In the genomic region with DNA sequence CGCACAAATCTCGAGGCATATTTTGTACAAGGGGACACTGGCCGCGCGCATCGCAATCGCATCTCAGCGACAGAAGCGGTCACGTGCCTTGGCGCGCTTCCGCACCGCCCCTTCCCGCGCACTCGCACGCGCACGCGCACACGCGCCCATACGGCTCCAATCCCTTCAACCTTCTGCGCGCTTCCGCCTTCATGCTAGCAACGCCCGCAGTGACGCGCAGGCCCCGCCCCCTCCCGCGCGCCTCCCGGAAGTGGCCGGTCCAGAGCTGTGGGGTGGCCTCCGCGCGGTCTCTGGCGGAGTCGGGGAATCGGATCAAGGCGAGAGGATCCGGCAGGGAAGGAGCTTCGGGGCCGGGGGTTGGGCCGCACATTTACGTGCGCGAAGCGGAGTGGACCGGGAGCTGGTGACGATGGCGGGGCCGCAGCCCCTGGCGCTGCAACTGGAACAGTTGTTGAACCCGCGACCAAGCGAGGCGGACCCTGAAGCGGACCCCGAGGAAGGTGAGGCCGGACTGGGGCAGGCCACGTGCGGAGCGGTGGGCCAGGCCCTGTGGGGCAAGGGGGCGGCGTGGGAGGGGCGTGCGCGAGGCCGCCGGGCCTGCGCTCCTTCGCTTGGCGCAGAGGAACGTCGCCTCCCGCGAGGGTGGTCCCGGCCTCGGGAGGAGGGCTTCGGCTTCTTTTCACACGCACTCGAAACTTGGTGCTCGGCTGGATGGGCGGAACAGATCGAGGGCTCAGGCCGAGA, we compare ENCODE assay signal across 1 cellular context.
TF ChIP-seq lines count a peak whose summit lies in the region.

A gene with protein sequence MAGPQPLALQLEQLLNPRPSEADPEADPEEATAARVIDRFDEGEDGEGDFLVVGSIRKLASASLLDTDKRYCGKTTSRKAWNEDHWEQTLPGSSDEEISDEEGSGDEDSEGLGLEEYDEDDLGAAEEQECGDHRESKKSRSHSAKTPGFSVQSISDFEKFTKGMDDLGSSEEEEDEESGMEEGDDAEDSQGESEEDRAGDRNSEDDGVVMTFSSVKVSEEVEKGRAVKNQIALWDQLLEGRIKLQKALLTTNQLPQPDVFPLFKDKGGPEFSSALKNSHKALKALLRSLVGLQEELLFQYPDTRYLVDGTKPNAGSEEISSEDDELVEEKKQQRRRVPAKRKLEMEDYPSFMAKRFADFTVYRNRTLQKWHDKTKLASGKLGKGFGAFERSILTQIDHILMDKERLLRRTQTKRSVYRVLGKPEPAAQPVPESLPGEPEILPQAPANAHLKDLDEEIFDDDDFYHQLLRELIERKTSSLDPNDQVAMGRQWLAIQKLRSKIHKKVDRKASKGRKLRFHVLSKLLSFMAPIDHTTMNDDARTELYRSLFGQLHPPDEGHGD (plus strand): TSS at position 238 of the 744 bp plus-strand sequence. CDS start 172 bp downstream, at position 410.

TF ChIP-seq in HepG2, 621 proteins besides CTCF, POLR2A, EP300 and RAD21 (continued from another document and continues in another):
- peak; percentile 23; the same call in 1 of the 2 replicates for TF ChIP-seq MED13 (CRISPR knock-in tag; IDR thresholded peaks at IDR 0.05)
- TF ChIP-seq DPF2 (CRISPR knock-in tag; IDR thresholded peaks at IDR 0.05; ENCODE audit: borderline replicate concordance, low read depth): no peak
- peak; percentile 24; the same call in 1 of the 2 replicates for TF ChIP-seq ZNF468 (CRISPR knock-in tag; IDR thresholded peaks at IDR 0.05)
- TF ChIP-seq HNRNPL (IDR thresholded peaks at IDR 0.05; ENCODE audit: low read depth, low read length): no peak
- peak; percentile 100 for TF ChIP-seq EED (CRISPR knock-in tag; IDR thresholded peaks at IDR 0.05)
- TF ChIP-seq ISX (CRISPR knock-in tag; conservative IDR thresholded peaks at IDR 0.05): peak; percentile 82; the same call in 1 of the 2 replicates
- peak; percentile 69 for TF ChIP-seq ZNF75D (CRISPR knock-in tag; IDR thresholded peaks at IDR 0.05; ENCODE audit: borderline replicate concordance)
- TF ChIP-seq ZNF567 (CRISPR knock-in tag; IDR thresholded peaks at IDR 0.05; ENCODE audit: borderline replicate concordance): no peak
- TF ChIP-seq, protein P1, sequence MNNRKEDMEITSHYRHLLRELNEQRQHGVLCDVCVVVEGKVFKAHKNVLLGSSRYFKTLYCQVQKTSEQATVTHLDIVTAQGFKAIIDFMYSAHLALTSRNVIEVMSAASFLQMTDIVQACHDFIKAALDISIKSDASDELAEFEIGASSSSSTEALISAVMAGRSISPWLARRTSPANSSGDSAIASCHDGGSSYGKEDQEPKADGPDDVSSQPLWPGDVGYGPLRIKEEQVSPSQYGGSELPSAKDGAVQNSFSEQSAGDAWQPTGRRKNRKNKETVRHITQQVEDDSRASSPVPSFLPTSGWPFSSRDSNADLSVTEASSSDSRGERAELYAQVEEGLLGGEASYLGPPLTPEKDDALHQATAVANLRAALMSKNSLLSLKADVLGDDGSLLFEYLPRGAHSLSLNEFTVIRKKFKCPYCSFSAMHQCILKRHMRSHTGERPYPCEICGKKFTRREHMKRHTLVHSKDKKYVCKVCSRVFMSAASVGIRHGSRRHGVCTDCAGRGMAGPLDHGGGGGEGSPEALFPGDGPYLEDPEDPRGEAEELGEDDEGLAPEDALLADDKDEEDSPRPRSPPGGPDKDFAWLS (CRISPR knock-in tag; IDR thresholded peaks at IDR 0.05; ENCODE audit: borderline replicate concordance): peak; percentile 83; the same call in 1 of the 2 replicates
- TF ChIP-seq ZNF224 (CRISPR knock-in tag; IDR thresholded peaks at IDR 0.05): peak; percentile 100
- TF ChIP-seq ZNF746 (CRISPR knock-in tag; IDR thresholded peaks at IDR 0.05): peak; percentile 87
- TF ChIP-seq HHEX (CRISPR knock-in tag; IDR thresholded peaks at IDR 0.05): no peak
- peak; percentile 98 for TF ChIP-seq ZNF543 (CRISPR knock-in tag; IDR thresholded peaks at IDR 0.05)
- TF ChIP-seq ZNF569 (CRISPR knock-in tag; IDR thresholded peaks at IDR 0.05; ENCODE audit: borderline replicate concordance): peak; percentile 94; the same call in 1 of the 2 replicates
- peak; percentile 94; the same call in 1 of the 2 replicates for TF ChIP-seq ZBTB8A (CRISPR knock-in tag; IDR thresholded peaks at IDR 0.05; ENCODE audit: borderline replicate concordance, low read depth)
- TF ChIP-seq ZNF713 (CRISPR knock-in tag; IDR thresholded peaks at IDR 0.05): peak; percentile 84; the same call in 1 of the 2 replicates
- TF ChIP-seq ZNF558 (CRISPR knock-in tag; IDR thresholded peaks at IDR 0.05; ENCODE audit: borderline replicate concordance): peak; percentile 100
- TF ChIP-seq ZNF10 (CRISPR knock-in tag; IDR thresholded peaks at IDR 0.05; ENCODE audit: borderline replicate concordance, low read depth): no peak
- TF ChIP-seq ZNF83 (CRISPR knock-in tag; IDR thresholded peaks at IDR 0.05; ENCODE audit: borderline replicate concordance): peak; percentile 97
- TF ChIP-seq, protein P2, sequence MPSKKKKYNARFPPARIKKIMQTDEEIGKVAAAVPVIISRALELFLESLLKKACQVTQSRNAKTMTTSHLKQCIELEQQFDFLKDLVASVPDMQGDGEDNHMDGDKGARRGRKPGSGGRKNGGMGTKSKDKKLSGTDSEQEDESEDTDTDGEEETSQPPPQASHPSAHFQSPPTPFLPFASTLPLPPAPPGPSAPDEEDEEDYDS (CRISPR knock-in tag; IDR thresholded peaks at IDR 0.05): peak; percentile 74
- TF ChIP-seq ZMYM4 (CRISPR knock-in tag; IDR thresholded peaks at IDR 0.05): peak; percentile 96
- TF ChIP-seq MZF1 (CRISPR knock-in tag; IDR thresholded peaks at IDR 0.05; ENCODE audit: borderline replicate concordance): peak; percentile 99
- TF ChIP-seq, protein P3, sequence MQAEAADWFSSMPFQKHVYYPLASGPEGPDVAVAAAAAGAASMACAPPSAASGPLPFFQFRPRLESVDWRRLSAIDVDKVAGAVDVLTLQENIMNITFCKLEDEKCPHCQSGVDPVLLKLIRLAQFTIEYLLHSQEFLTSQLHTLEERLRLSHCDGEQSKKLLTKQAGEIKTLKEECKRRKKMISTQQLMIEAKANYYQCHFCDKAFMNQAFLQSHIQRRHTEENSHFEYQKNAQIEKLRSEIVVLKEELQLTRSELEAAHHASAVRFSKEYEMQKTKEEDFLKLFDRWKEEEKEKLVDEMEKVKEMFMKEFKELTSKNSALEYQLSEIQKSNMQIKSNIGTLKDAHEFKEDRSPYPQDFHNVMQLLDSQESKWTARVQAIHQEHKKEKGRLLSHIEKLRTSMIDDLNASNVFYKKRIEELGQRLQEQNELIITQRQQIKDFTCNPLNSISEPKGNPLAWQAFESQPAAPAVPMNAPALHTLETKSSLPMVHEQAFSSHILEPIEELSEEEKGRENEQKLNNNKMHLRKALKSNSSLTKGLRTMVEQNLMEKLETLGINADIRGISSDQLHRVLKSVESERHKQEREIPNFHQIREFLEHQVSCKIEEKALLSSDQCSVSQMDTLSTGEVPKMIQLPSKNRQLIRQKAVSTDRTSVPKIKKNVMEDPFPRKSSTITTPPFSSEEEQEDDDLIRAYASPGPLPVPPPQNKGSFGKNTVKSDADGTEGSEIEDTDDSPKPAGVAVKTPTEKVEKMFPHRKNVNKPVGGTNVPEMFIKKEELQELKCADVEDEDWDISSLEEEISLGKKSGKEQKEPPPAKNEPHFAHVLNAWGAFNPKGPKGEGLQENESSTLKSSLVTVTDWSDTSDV (CRISPR knock-in tag; IDR thresholded peaks at IDR 0.05): peak; percentile 96
- peak; percentile 67; the same call in 1 of the 2 replicates for TF ChIP-seq MAFG (CRISPR knock-in tag; IDR thresholded peaks at IDR 0.05)
- TF ChIP-seq ZNF766 (CRISPR knock-in tag; IDR thresholded peaks at IDR 0.05; ENCODE audit: borderline replicate concordance): peak; percentile 99
- no peak for TF ChIP-seq FOXA1 (IDR thresholded peaks at IDR 0.05)
- TF ChIP-seq FOXA1 (CRISPR knock-in tag; IDR thresholded peaks at IDR 0.05): no peak
- TF ChIP-seq MLLT10 (CRISPR knock-in tag; IDR thresholded peaks at IDR 0.05): no peak
- peak; percentile 99 for TF ChIP-seq ZNF891 (CRISPR knock-in tag; IDR thresholded peaks at IDR 0.05)
- TF ChIP-seq ZNF512B (CRISPR knock-in tag; IDR thresholded peaks at IDR 0.05; ENCODE audit: borderline replicate concordance): no peak
- peak; percentile 95 for TF ChIP-seq PHF21A (CRISPR knock-in tag; IDR thresholded peaks at IDR 0.05)
- TF ChIP-seq, protein P4, sequence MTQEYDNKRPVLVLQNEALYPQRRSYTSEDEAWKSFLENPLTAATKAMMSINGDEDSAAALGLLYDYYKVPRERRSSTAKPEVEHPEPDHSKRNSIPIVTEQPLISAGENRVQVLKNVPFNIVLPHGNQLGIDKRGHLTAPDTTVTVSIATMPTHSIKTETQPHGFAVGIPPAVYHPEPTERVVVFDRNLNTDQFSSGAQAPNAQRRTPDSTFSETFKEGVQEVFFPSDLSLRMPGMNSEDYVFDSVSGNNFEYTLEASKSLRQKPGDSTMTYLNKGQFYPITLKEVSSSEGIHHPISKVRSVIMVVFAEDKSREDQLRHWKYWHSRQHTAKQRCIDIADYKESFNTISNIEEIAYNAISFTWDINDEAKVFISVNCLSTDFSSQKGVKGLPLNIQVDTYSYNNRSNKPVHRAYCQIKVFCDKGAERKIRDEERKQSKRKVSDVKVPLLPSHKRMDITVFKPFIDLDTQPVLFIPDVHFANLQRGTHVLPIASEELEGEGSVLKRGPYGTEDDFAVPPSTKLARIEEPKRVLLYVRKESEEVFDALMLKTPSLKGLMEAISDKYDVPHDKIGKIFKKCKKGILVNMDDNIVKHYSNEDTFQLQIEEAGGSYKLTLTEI (CRISPR knock-in tag; conservative IDR thresholded peaks at IDR 0.05): no peak
- peak; percentile 99 for TF ChIP-seq ZNF138 (CRISPR knock-in tag; IDR thresholded peaks at IDR 0.05; ENCODE audit: low read depth)
- peak; percentile 99 for TF ChIP-seq ZNF337 (CRISPR knock-in tag; IDR thresholded peaks at IDR 0.05; ENCODE audit: borderline replicate concordance, low read depth)
- TF ChIP-seq, protein P5, sequence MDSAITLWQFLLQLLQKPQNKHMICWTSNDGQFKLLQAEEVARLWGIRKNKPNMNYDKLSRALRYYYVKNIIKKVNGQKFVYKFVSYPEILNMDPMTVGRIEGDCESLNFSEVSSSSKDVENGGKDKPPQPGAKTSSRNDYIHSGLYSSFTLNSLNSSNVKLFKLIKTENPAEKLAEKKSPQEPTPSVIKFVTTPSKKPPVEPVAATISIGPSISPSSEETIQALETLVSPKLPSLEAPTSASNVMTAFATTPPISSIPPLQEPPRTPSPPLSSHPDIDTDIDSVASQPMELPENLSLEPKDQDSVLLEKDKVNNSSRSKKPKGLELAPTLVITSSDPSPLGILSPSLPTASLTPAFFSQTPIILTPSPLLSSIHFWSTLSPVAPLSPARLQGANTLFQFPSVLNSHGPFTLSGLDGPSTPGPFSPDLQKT (CRISPR knock-in tag; IDR thresholded peaks at IDR 0.05; ENCODE audit: borderline replicate concordance): peak; percentile 94; the same call in 1 of the 2 replicates
- TF ChIP-seq, protein P6, sequence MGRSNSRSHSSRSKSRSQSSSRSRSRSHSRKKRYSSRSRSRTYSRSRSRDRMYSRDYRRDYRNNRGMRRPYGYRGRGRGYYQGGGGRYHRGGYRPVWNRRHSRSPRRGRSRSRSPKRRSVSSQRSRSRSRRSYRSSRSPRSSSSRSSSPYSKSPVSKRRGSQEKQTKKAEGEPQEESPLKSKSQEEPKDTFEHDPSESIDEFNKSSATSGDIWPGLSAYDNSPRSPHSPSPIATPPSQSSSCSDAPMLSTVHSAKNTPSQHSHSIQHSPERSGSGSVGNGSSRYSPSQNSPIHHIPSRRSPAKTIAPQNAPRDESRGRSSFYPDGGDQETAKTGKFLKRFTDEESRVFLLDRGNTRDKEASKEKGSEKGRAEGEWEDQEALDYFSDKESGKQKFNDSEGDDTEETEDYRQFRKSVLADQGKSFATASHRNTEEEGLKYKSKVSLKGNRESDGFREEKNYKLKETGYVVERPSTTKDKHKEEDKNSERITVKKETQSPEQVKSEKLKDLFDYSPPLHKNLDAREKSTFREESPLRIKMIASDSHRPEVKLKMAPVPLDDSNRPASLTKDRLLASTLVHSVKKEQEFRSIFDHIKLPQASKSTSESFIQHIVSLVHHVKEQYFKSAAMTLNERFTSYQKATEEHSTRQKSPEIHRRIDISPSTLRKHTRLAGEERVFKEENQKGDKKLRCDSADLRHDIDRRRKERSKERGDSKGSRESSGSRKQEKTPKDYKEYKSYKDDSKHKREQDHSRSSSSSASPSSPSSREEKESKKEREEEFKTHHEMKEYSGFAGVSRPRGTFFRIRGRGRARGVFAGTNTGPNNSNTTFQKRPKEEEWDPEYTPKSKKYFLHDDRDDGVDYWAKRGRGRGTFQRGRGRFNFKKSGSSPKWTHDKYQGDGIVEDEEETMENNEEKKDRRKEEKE (IDR thresholded peaks at IDR 0.05): no peak
- TF ChIP-seq, protein P7, sequence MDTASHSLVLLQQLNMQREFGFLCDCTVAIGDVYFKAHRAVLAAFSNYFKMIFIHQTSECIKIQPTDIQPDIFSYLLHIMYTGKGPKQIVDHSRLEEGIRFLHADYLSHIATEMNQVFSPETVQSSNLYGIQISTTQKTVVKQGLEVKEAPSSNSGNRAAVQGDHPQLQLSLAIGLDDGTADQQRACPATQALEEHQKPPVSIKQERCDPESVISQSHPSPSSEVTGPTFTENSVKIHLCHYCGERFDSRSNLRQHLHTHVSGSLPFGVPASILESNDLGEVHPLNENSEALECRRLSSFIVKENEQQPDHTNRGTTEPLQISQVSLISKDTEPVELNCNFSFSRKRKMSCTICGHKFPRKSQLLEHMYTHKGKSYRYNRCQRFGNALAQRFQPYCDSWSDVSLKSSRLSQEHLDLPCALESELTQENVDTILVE (CRISPR knock-in tag; IDR thresholded peaks at IDR 0.05): peak; percentile 88
- TF ChIP-seq, protein P8, sequence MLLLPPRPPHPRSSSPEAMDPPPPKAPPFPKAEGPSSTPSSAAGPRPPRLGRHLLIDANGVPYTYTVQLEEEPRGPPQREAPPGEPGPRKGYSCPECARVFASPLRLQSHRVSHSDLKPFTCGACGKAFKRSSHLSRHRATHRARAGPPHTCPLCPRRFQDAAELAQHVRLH (CRISPR knock-in tag; IDR thresholded peaks at IDR 0.05; ENCODE audit: borderline replicate concordance, low read depth): peak; percentile 77; the same call in 1 of the 2 replicates
- TF ChIP-seq ZNF441 (CRISPR knock-in tag; IDR thresholded peaks at IDR 0.05; ENCODE audit: borderline replicate concordance): peak; percentile 96
- TF ChIP-seq ZNF749 (CRISPR knock-in tag; IDR thresholded peaks at IDR 0.05; ENCODE audit: borderline replicate concordance): peak; percentile 99
- TF ChIP-seq IKZF4 (CRISPR knock-in tag; IDR thresholded peaks at IDR 0.05; ENCODE audit: borderline replicate concordance, low read depth, not compliant biosample characterization): peak; percentile 99
- TF ChIP-seq HDAC1 (CRISPR knock-in tag; IDR thresholded peaks at IDR 0.05): peak; percentile 92
